Comparison of ENCODE assay signal across 8 cellular contexts in the genomic region with DNA sequence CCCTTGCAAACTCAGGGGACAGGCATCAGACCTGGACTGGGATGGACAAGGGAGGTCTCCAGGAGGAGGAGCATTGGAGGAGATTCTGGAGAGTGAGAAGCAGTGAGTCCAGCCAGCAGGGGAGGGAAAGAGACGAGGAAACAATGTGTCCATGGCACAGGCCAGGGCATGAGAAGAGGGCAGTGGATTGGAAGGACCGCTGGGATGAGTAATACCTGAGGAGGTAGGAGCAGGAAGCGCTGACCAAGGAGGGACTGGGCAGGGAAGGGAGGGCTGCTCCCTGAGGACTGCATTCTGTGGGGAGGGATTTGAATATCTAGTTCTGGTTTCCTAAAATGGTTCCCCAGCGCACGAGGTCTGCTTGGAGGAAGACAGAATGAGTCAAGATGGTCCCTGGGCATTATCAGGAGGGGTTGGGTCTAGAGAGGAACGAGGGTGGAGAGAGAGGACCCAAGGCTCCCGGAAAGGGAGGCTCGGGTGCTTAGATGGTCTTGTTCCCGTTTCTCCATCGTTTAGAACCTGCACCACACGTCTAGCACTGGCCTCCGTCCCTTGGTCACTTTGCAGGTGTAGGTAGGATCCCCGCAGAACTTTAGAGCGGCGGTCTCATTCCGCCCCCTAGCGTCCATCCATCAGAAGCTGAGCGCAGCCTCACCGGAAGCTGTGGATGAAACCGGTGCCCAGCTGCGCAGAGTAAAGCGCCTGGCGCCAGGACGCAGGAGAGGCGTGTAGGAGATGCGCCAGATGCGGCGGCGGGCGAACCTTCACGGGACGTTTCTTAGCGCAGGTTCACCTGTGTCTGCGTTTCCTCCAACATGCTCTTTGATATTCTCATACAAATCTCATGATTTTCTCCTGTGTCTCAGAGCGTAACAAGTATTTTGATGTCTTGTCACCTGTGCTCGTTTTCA.
DNase-seq lines count a peak whose midpoint lies in the region; ATAC-seq and TF ChIP-seq lines count a peak whose summit lies in the region.

No MANE protein-coding gene starts in this region.

- no peak overlapping the region for H3K4ac ChIP-seq in trophoblast cell (ENCODE audit: low read depth, low read length)

- peak; percentile 89 for DNase-seq in ELF-1 (ENCODE audit: low read depth, low spot score)
- DNase-seq in SK-N-SH, result peak; percentile 68
- no peak for DNase-seq in fibroblast of villous mesenchyme (ENCODE audit: low read depth)
- DNase-seq in trophoblast cell, result peak; percentile 24 to 58

- H3K14ac ChIP-seq in trophoblast cell (ENCODE audit: low read length), result no peak overlapping the region

- H3K4me1 ChIP-seq in HUES64 (ENCODE audit: insufficient read depth, low read length) (no peaks in the 10 kb centered on the region), SK-N-SH (ENCODE audit: control insufficient read depth in 1 of 2, insufficient read depth in 2 of 2, low read depth in 1 of 2, low read length in 1 of 2) (no peaks in the 10 kb centered on the region; a peak in 1 of 4 replicates), trophoblast cell (ENCODE audit: control insufficient read depth in 1 of 2, insufficient read depth in 2 of 2, low read length in 2 of 2) (no peaks in the 10 kb centered on the region)

- ATAC-seq in GM21381 (IDR thresholded peaks at IDR 0.05; ENCODE audit: unreplicated experiment), result no peak
- no peak for ATAC-seq in HG03139 (IDR thresholded peaks at IDR 0.05; ENCODE audit: unreplicated experiment)
- ATAC-seq in GM18519 (IDR thresholded peaks at IDR 0.05; ENCODE audit: low FRiP score, unreplicated experiment), result no peak

- no peaks in the 10 kb centered on the region for H3K79me1 ChIP-seq in trophoblast cell (ENCODE audit: low read length)

- no peak overlapping the region for H4K12ac ChIP-seq in trophoblast cell (ENCODE audit: low read depth, low read length)

- H3F3A ChIP-seq in SK-N-SH (replicated peaks; ENCODE audit: insufficient read depth), result no peaks in the 10 kb centered on the region

- H2AFZ ChIP-seq in SK-N-SH (ENCODE audit: low read depth), result no peak overlapping the region
- no peak overlapping the region for H2AFZ ChIP-seq in trophoblast cell (ENCODE audit: insufficient read depth, low read length, poor library complexity)

- 47% methylated on average over 36 of the region's 36 CpGs for WGBS in HUES64
- 7% methylated on average over 28 of the region's 36 CpGs for WGBS in SK-N-SH (ENCODE audit: low lambda C conversion rate)
- WGBS in trophoblast cell (ENCODE audit: extremely low coverage, insufficient coverage, insufficient read length), result no CpG with 5 or more reads among the region's 36 CpGs

- H3K9ac ChIP-seq in HUES64 (ENCODE audit: low read depth, low read length) (no peak overlapping the region), SK-N-SH (no peak overlapping the region), trophoblast cell (ENCODE audit: low read length) (no peak overlapping the region)

- CTCF ChIA-PET in SK-N-SH (lab: Yijun Ruan, JAX), result interaction anchor here (0.6 to 1.3 kb wide), 12 partner anchors 10 to 380 kb away, joined by 3 to 13 read pairs (median 4); no protein-coding TSS in a partner anchor

- no peak overlapping the region for H2AK5ac ChIP-seq in trophoblast cell (ENCODE audit: low read length)

- no peak overlapping the region for H4K91ac ChIP-seq in trophoblast cell (ENCODE audit: low read depth, low read length)

- peak overlapping the region; percentile 56 for H3K4me3 ChIP-seq in HUES64 (ENCODE audit: low read length)
- peak overlapping the region in 1 of 2 experiments; percentile 31; a peak in 2 of 4 replicates for H3K4me3 ChIP-seq in SK-N-SH (ENCODE audit: low read depth in 2 of 2, low read length in 1 of 2)
- H3K4me3 ChIP-seq in fibroblast of villous mesenchyme (ENCODE audit: low read depth, low read length), result no peak overlapping the region
- no peak overlapping the region for H3K4me3 ChIP-seq in trophoblast cell (ENCODE audit: low read depth, low read length)

- H3K23ac ChIP-seq in trophoblast cell (ENCODE audit: low read length), result no peak overlapping the region

- TF ChIP-seq CTCF in SK-N-SH (IDR thresholded peaks at IDR 0.05) (peak; percentile 77), fibroblast of villous mesenchyme (IDR thresholded peaks at IDR 0.05; ENCODE audit: insufficient read depth, low read depth, low read length) (peak; percentile 32)

- H3K9me3 ChIP-seq in HUES64 (ENCODE audit: insufficient read depth, low read depth, low read length), result peaks cover 49% of the 10 kb centered on the region
- no peaks in the 10 kb centered on the region for H3K9me3 ChIP-seq in SK-N-SH
- peaks cover 4% of the 10 kb centered on the region for H3K9me3 ChIP-seq in trophoblast cell (ENCODE audit: insufficient read depth, low read depth, low read length)

- no peak overlapping the region for H2BK5ac ChIP-seq in trophoblast cell (ENCODE audit: low read depth, low read length, poor library complexity)

- H3K27me3 ChIP-seq in HUES64 (ENCODE audit: insufficient read depth, low read length), result no peaks in the 10 kb centered on the region
- no peaks in the 10 kb centered on the region for H3K27me3 ChIP-seq in SK-N-SH (ENCODE audit: insufficient read depth)
- H3K27me3 ChIP-seq in trophoblast cell (ENCODE audit: insufficient read depth, low read length), result no peaks in the 10 kb centered on the region

- no peak overlapping the region for H2BK12ac ChIP-seq in trophoblast cell (ENCODE audit: low read length)

- H3K27ac ChIP-seq in HUES64 (ENCODE audit: low read depth, low read length) (no peak overlapping the region), SK-N-SH (ENCODE audit: low read depth in 2 of 2, low read length in 1 of 2) (no peak overlapping the region), trophoblast cell (ENCODE audit: low read depth, low read length) (no peak overlapping the region)

- H3K9me2 ChIP-seq in SK-N-SH, result no peaks in the 10 kb centered on the region

- no peak for TF ChIP-seq EP300 in SK-N-SH (IDR thresholded peaks at IDR 0.05; ENCODE audit: borderline replicate concordance in 1 of 2, low read depth in 1 of 2, low read length in 1 of 2)

- H2BK120ac ChIP-seq in trophoblast cell (ENCODE audit: insufficient read depth, low read length, poor library complexity), result no peak overlapping the region

- peak; percentile 66 for TF ChIP-seq RAD21 in SK-N-SH (IDR thresholded peaks at IDR 0.05; ENCODE audit: low read length)

- H3K4me2 ChIP-seq in SK-N-SH, result peak overlapping the region; percentile 49; the same call in 1 of the 2 replicates
- peak overlapping the region; percentile 17 for H3K4me2 ChIP-seq in trophoblast cell (ENCODE audit: low read length)

- H3K18ac ChIP-seq in trophoblast cell (ENCODE audit: low read length), result no peak overlapping the region

- no peak overlapping the region for H4K8ac ChIP-seq in trophoblast cell (ENCODE audit: low read depth, low read length)

- POLR2A ChIA-PET in SK-N-SH (lab: Yijun Ruan, JAX), result no interaction called here

- H3K36me3 ChIP-seq in HUES64 (ENCODE audit: insufficient read depth, low read length) (no peaks in the 10 kb centered on the region), SK-N-SH (replicated peaks in 1 of 2; ENCODE audit: control insufficient read depth in 1 of 2, insufficient read depth in 2 of 2, low read length in 1 of 2) (no peaks in the 10 kb centered on the region), trophoblast cell (ENCODE audit: control insufficient read depth in 1 of 2, insufficient read depth in 2 of 2, low read length in 2 of 2) (no peaks in the 10 kb centered on the region)

- H3K79me2 ChIP-seq in SK-N-SH (ENCODE audit: insufficient read depth) (no peaks in the 10 kb centered on the region), trophoblast cell (ENCODE audit: control insufficient read depth, insufficient read depth, low read length, poor library complexity) (no peaks in the 10 kb centered on the region)

- no peaks in the 10 kb centered on the region for H4K20me1 ChIP-seq in SK-N-SH (ENCODE audit: insufficient read depth)

TF ChIP-seq in SK-N-SH, 30 proteins besides CTCF, POLR2A, EP300 and RAD21:
- TF ChIP-seq SMC3 (IDR thresholded peaks at IDR 0.05; ENCODE audit: low read depth, low read length), result peak; percentile 44
- TF ChIP-seq, protein P1, sequence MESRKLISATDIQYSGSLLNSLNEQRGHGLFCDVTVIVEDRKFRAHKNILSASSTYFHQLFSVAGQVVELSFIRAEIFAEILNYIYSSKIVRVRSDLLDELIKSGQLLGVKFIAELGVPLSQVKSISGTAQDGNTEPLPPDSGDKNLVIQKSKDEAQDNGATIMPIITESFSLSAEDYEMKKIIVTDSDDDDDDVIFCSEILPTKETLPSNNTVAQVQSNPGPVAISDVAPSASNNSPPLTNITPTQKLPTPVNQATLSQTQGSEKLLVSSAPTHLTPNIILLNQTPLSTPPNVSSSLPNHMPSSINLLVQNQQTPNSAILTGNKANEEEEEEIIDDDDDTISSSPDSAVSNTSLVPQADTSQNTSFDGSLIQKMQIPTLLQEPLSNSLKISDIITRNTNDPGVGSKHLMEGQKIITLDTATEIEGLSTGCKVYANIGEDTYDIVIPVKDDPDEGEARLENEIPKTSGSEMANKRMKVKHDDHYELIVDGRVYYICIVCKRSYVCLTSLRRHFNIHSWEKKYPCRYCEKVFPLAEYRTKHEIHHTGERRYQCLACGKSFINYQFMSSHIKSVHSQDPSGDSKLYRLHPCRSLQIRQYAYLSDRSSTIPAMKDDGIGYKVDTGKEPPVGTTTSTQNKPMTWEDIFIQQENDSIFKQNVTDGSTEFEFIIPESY (IDR thresholded peaks at IDR 0.05; ENCODE audit: borderline replicate concordance, low read depth), result no peak
- TF ChIP-seq FOXM1 (IDR thresholded peaks at IDR 0.05; ENCODE audit: low read depth), result no peak
TF ChIP-seq in SK-N-SH: peak in this region for 1.
